Comparison of ENCODE assay signal across 17 cellular contexts in the genomic region with DNA sequence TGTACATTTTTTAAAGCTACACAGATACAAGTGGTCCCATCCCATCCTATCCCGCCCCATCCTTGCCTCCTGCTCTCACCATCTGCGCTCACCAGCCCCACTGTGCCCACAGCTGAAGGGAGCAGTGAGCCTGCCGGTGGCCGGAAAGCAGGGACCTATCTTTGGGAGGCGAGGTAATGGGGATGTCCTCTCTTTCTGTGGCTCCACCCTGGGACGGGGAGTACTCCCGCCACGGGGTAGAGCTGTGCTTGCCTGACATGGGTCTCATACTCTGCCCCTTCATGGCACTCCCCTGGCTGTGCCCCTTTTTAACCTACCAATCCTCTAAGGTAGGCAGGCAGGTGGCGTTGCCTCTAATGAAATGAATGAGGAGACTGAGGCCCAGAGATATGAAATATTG. TPM values are rescaled to one million over a fixed set of nuclear protein-coding genes. Genes with fewer than 3 reads are reported as not detected.
DNase-seq lines count a peak whose midpoint lies in the region; ATAC-seq, FAIRE-seq and TF ChIP-seq lines count a peak whose summit lies in the region.
"Had no signal": no experiment of that assay in that cellular context is flagged by ENCODE, and none has a peak within 500 bp of the region (broad histone marks: within the 10 kb centered on the region; RNA-seq: fewer than 3 reads in every experiment).

No MANE protein-coding gene starts in this region.

- WGBS in IMR-90 (ENCODE audit: extremely low coverage in 2 of 2, insufficient read length in 1 of 2), 2 experiments = no CpG with 5 or more reads among the region's 9 CpGs
- 42% methylated on average over 9 of the region's 9 CpGs; no CpG with 5 or more reads in 1 of the 2 experiments for WGBS in H1 (ENCODE audit: extremely low coverage in 1 of 2, insufficient coverage in 1 of 2, insufficient read length in 1 of 2, insufficient replicate concordance in 2 of 2, low coverage in 1 of 2, low lambda C conversion rate in 2 of 2, missing lambda C conversion rate in 1 of 2), 2 experiments
- 62 to 77% methylated on average over 9 of the region's 9 CpGs for WGBS in lower leg skin, 2 donors

- H3K9me1 ChIP-seq in IMR-90 (ENCODE audit: insufficient read depth, low read length) = peaks cover 7% of the 10 kb centered on the region; the same call in 1 of the 2 replicates

- 0 out of 2 replicates have a peak, but pooled peaks cover 3% of the 10 kb centered on the region for H3K23me2 ChIP-seq in H1 (ENCODE audit: low read depth, low read length)

- H3K14ac ChIP-seq in IMR-90 (replicated peaks; ENCODE audit: low read depth, low read length) (no peak overlapping the region), H1 (ENCODE audit: insufficient read length) (no peak overlapping the region)

- H3K27ac ChIP-seq in BLaER1 (0 out of 2 replicates have a peak overlapping the region, but pooled peaks have one; percentile 56), IMR-90 (ENCODE audit: insufficient read depth, low read length) (no peak overlapping the region), H1 (ENCODE audit: low read depth, low read length) (no peak overlapping the region; the same call in 1 of the 2 replicates)
- H3K27ac ChIP-seq: pancreas had no signal

- no peak overlapping the region for H2BK120ac ChIP-seq in IMR-90 (ENCODE audit: low read depth, low read length)
- H2BK120ac ChIP-seq in H1 (replicated peaks; ENCODE audit: low read depth, low read length) = no peak overlapping the region

- H4K20me1 ChIP-seq in BLaER1 (no peaks in the 10 kb centered on the region), IMR-90 (ENCODE audit: insufficient read depth, low read length) (no peaks in the 10 kb centered on the region), H1 (replicated peaks in 1 of 2; ENCODE audit: control insufficient read depth in 1 of 2, insufficient read depth in 2 of 2, low read length in 2 of 2) (no peaks in the 10 kb centered on the region)

- H3K9ac ChIP-seq in BLaER1 = no peak overlapping the region
- no peak overlapping the region for H3K9ac ChIP-seq in IMR-90 (ENCODE audit: low read depth, low read length)
- no peak overlapping the region for H3K9ac ChIP-seq in H1 (replicated peaks in 1 of 4; ENCODE audit: extremely low read depth in 1 of 4, low read depth in 3 of 4, low read length in 3 of 4)

- no peak for TF ChIP-seq CTCF in IMR-90 (conservative IDR thresholded peaks at IDR 0.05; ENCODE audit: low read depth, low read length)
- TF ChIP-seq CTCF in H1 (IDR thresholded peaks at IDR 0.05; ENCODE audit: control extremely low read depth in 1 of 3, insufficient read depth in 1 of 3, low read depth in 1 of 3, low read length in 3 of 3) = no peak
- TF ChIP-seq CTCF in lower leg skin (IDR thresholded peaks at IDR 0.05) = no peak

- H4K91ac ChIP-seq in IMR-90 (ENCODE audit: insufficient read depth, low read depth, low read length) (no peak overlapping the region), H1 (replicated peaks; ENCODE audit: insufficient read length, low read length) (peak overlapping the region; percentile 77)

- peak overlapping the region; percentile 62; the same call in 1 of the 2 replicates for H2BK12ac ChIP-seq in H1 (ENCODE audit: low read depth, low read length)

- H2BK15ac ChIP-seq in IMR-90 (ENCODE audit: low read depth, low read length) (no peak overlapping the region), H1 (ENCODE audit: low read length) (no peak overlapping the region)

- H3K4me3 ChIP-seq in BLaER1 (no peak overlapping the region), IMR-90 (ENCODE audit: insufficient read depth, low read depth, low read length) (no peak overlapping the region), H1 (ENCODE audit: extremely low read depth in 1 of 4, insufficient read depth in 2 of 4, low read depth in 3 of 4, low read length in 4 of 4) (peak overlapping the region in 2 of 4 experiments; percentile 20 to 55; a peak in 2 of 8 replicates), neuron (ENCODE audit: low read length) (peak overlapping the region; percentile 37), lower leg skin (ENCODE audit: low read depth, poor library complexity, severe bottlenecking) (no peak overlapping the region)
- H3K4me3 ChIP-seq: pancreas had no signal

- H3K27me3 ChIP-seq in BLaER1 (no peaks in the 10 kb centered on the region), IMR-90 (ENCODE audit: control insufficient read depth, insufficient read depth, low read length) (no peaks in the 10 kb centered on the region), H1 (replicated peaks in 1 of 4; ENCODE audit: control insufficient read depth in 3 of 4, extremely low read depth in 1 of 4, insufficient read depth in 3 of 4, low read length in 3 of 4) (peaks cover 0 to 8% (median 6%) of the 10 kb centered on the region in 4 experiments; a peak in 4 of 7 replicates), neuron (ENCODE audit: insufficient read depth, low read length) (no peaks in the 10 kb centered on the region)
- H3K27me3 ChIP-seq: pancreas had no signal

- no peak for DNase-seq in IMR-90
- no peak for DNase-seq in H1 (ENCODE audit: low read depth in 1 of 2, low spot score in 2 of 2)
- DNase-seq in NCI-H226 = no peak
- DNase-seq in lower leg skin (ENCODE audit: low spot score in 2 of 2) = no peak
- DNase-seq in HUDEP-2 (lab: John Stamatoyannopoulos, UW; ENCODE audit: unreplicated experiment in 76 of 76) = no peak
- DNase-seq: activated CD4-positive, alpha-beta memory T cell treated with anti-CD3 and anti-CD28 coated beads for 36 hours; HCEC 1CT; islet precursor cell; KBM-7; NCI-H510A; pancreas; PC-3; stimulated activated naive CD8-positive, alpha-beta T cell treated with anti-CD3 and anti-CD28 coated beads, Interleukin-15, Interleukin-2, amounts not matched to agents 100 U/mL and 50 U/mL, for 24 hours had no signal

- dilution Hi-C loops in IMR-90 (cut with HindIII; ENCODE audit: low sequenced_read_pairs, unreplicated experiment) = no loop called here

- TF ChIP-seq RAD21 in IMR-90 (IDR thresholded peaks at IDR 0.05; ENCODE audit: low read length) = no peak
- TF ChIP-seq RAD21 in H1 (IDR thresholded peaks at IDR 0.05 in 1 of 2, conservative IDR thresholded peaks at IDR 0.05 in 1 of 2; ENCODE audit: low read depth in 2 of 2, low read length in 2 of 2) = no peak

- FAIRE-seq in H1 (lab: Jason Lieb, UNC) = no peak
- FAIRE-seq: frontal cortex, pancreas had no signal

- intact Hi-C loops in IMR-90 (cut with micrococcal nuclease) = loop anchor here (2.0 kb wide), 1 partner anchor 107 kb away; a partner anchor contains a TSS
- intact Hi-C loops in lower leg skin (cut with DNase I; ENCODE audit: low total_unique reads) = no loop called here

- in situ Hi-C loops in IMR-90 (cut with MboI; ENCODE audit: low sequenced_read_pairs) = no loop called here

- H3K4me1 ChIP-seq in BLaER1 (peaks cover 86% of the 10 kb centered on the region), IMR-90 (ENCODE audit: control insufficient read depth, insufficient read depth, low read length) (peaks cover 18% of the 10 kb centered on the region), H1 (replicated peaks in 1 of 4; ENCODE audit: control insufficient read depth in 3 of 4, insufficient read depth in 4 of 4, low read length in 3 of 4) (peaks cover under 1 to 58% (median 41%) of the 10 kb centered on the region in 4 experiments), neuron (ENCODE audit: insufficient read depth, low read length) (peaks cover 40% of the 10 kb centered on the region)

- H3K18ac ChIP-seq in IMR-90 (ENCODE audit: low read depth, low read length) = no peak overlapping the region
- no peak overlapping the region; the same call in 1 of the 2 replicates for H3K18ac ChIP-seq in H1 (ENCODE audit: extremely low read depth, low read length)

- H3K36me3 ChIP-seq in BLaER1 (no peaks in the 10 kb centered on the region), IMR-90 (ENCODE audit: control insufficient read depth, insufficient read depth, low read length) (no peaks in the 10 kb centered on the region), H1 (ENCODE audit: control insufficient read depth in 2 of 4, insufficient read depth in 4 of 4, low read length in 3 of 4) (no peaks in the 10 kb centered on the region), neuron (ENCODE audit: insufficient read depth, low read length) (no peaks in the 10 kb centered on the region)
- H3K36me3 ChIP-seq: pancreas had no signal

- H2AFZ ChIP-seq in IMR-90 (replicated peaks; ENCODE audit: low read length, poor library complexity) = no peak overlapping the region
- no peak overlapping the region for H2AFZ ChIP-seq in H1 (ENCODE audit: low read length)
- peak overlapping the region; percentile 79 for H2AFZ ChIP-seq in neuron (ENCODE audit: low read depth, low read length)

- H2BK5ac ChIP-seq in IMR-90 (ENCODE audit: low read depth, low read length, poor library complexity, severe bottlenecking) (no peak overlapping the region), H1 (ENCODE audit: low read depth, low read length) (no peak overlapping the region; the same call in 1 of the 2 replicates)

- H2AK5ac ChIP-seq in IMR-90 (ENCODE audit: low read depth, low read length) = peak overlapping the region; percentile 13; the same call in 1 of the 2 replicates
- H2AK5ac ChIP-seq in H1 (ENCODE audit: low read depth, low read length) = 0 out of 2 replicates have a peak overlapping the region, but pooled peaks have one; percentile 88

- H3K4ac ChIP-seq in IMR-90 (ENCODE audit: low read depth, low read length) = 0 out of 2 replicates have a peak overlapping the region, but pooled peaks have one; percentile 4
- no peak overlapping the region for H3K4ac ChIP-seq in H1 (replicated peaks; ENCODE audit: insufficient read length, low read depth, low read length)

- TF ChIP-seq EP300 in H1 (IDR thresholded peaks at IDR 0.05; ENCODE audit: borderline replicate concordance in 1 of 2, low read depth in 2 of 2, low read length in 2 of 2) = no peak

- H3K56ac ChIP-seq in IMR-90 (ENCODE audit: extremely low read depth, insufficient read depth, low read length) = no peak overlapping the region
- no peak overlapping the region for H3K56ac ChIP-seq in H1 (replicated peaks; ENCODE audit: insufficient read length, low read depth, low read length)

- TF ChIP-seq POLR2A in IMR-90 (IDR thresholded peaks at IDR 0.05; ENCODE audit: low read depth, low read length) (no peak), H1 (IDR thresholded peaks at IDR 0.05; ENCODE audit: control extremely low read depth in 1 of 2, low read depth in 2 of 2, low read length in 2 of 2) (no peak), lower leg skin (IDR thresholded peaks at IDR 0.05) (no peak)

- BruUV-seq in IMR-90 (replicated peaks; lab: Mats Ljungman, UMichigan) = no TSS peak

- H3K79me2 ChIP-seq in H1 (ENCODE audit: control insufficient read depth in 1 of 2, insufficient read depth in 2 of 2, low read length in 2 of 2) = no peaks in the 10 kb centered on the region

- H4K5ac ChIP-seq in IMR-90 (ENCODE audit: low read depth, low read length) (no peak overlapping the region), H1 (ENCODE audit: insufficient read length, low read depth, low read length) (peak overlapping the region; percentile 32)

- H3K23ac ChIP-seq in IMR-90 (ENCODE audit: low read depth, low read length) (no peak overlapping the region), H1 (ENCODE audit: insufficient read length) (no peak overlapping the region)

- POLR2A ChIA-PET in IMR-90 (lab: Charles Lee; ENCODE audit: unreplicated experiment) (no interaction called here), H1 (lab: Charles Lee; ENCODE audit: partially characterized antibody) (interaction anchor here (1.3 to 55.3 kb wide), 8 partner anchors 9 to 187 kb away, joined by 3 to 1889 read pairs (median 6); a partner anchor contains a TSS)

- ATAC-seq in IMR-90 (ENCODE audit: low read depth) (no peak), GM21423 (IDR thresholded peaks at IDR 0.05; ENCODE audit: unreplicated experiment) (no peak)
- ATAC-seq: pancreas; PC-3; stimulated activated naive CD8-positive, alpha-beta T cell treated with anti-CD3 and anti-CD28 coated beads, Interleukin-15, Interleukin-2, amounts not matched to agents 100 U/mL and 50 U/mL, for 24 hours had no signal

- H4K8ac ChIP-seq in IMR-90 (ENCODE audit: low read depth in 2 of 2, low read length in 2 of 2) = no peak overlapping the region
- H4K8ac ChIP-seq in H1 (ENCODE audit: extremely low read depth, insufficient read depth, low read length) = no peak overlapping the region; the same call in 1 of the 2 replicates

- H3K9me3 ChIP-seq in BLaER1 (no peaks in the 10 kb centered on the region), IMR-90 (ENCODE audit: control insufficient read depth, insufficient read depth, low read length) (no peaks in the 10 kb centered on the region), H1 (ENCODE audit: insufficient read depth in 2 of 2, low read depth in 1 of 2, low read length in 1 of 2) (no peaks in the 10 kb centered on the region), neuron (ENCODE audit: low read length) (no peaks in the 10 kb centered on the region)
- H3K9me3 ChIP-seq: pancreas had no signal

- peak overlapping the region; percentile 73 for H3K4me2 ChIP-seq in BLaER1
- no peak overlapping the region for H3K4me2 ChIP-seq in IMR-90 (ENCODE audit: low read depth, low read length)
- peak overlapping the region; percentile 76 for H3K4me2 ChIP-seq in H1 (ENCODE audit: insufficient read depth in 1 of 2, low read depth in 2 of 2, low read length in 2 of 2)

- H2BK20ac ChIP-seq in IMR-90 (ENCODE audit: low read depth, low read length) (peak overlapping the region; percentile 15; the same call in 1 of the 2 replicates), H1 (ENCODE audit: low read length) (peak overlapping the region; percentile 62; the same call in 1 of the 2 replicates)

- CTCF ChIA-PET in IMR-90 (lab: Yijun Ruan, JAX) (no interaction called here), H1 (lab: Charles Lee; ENCODE audit: partially characterized antibody) (interaction anchor here (0.7 to 15.1 kb wide), 8 partner anchors 8 to 121 kb away, joined by 3 to 259 read pairs (median 4); a partner anchor contains a TSS)

- H3K79me1 ChIP-seq in IMR-90 (ENCODE audit: low read depth in 1 of 2, low read length in 2 of 2) = no peaks in the 10 kb centered on the region
- no peaks in the 10 kb centered on the region for H3K79me1 ChIP-seq in H1 (ENCODE audit: low read depth, low read length)

- peak overlapping the region; percentile 67 for H2AK9ac ChIP-seq in IMR-90 (replicated peaks; ENCODE audit: low read depth, low read length, poor library complexity)

RNA-seq across cellular contexts. Expression of a gene that starts 13.3 kb away (rescaled TPM):
- total RNA-seq in IMR-90 (2012; rRNA removed) (0.36 TPM in 1 of 2 replicates, not detected in the other), lower leg skin (not detected)
- polyA plus RNA-seq in IMR-90 (2012; rRNA removed) (0.32 and 0.37 TPM in 2 replicates), H1 (2011; rRNA removed) (0.17 and 0.42 TPM in 2 replicates)
- 0.16 TPM in 1 of 2 replicates, not detected in the other for polyA plus RNA-seq in IMR-90 (2012; cell fraction: cytosol; rRNA removed)
- 1.0 and 1.2 TPM in 2 replicates for polyA plus RNA-seq in IMR-90 (2012; cell fraction: nucleus; rRNA removed; ENCODE audit: low replicate concordance)
- total RNA-seq in H1 (2021; fragmentation: NEBNext Ultra II Directional; extraction: Animal tissue kit (Norgen Biotek cat#: 25700)) = 1.3 TPM in 1 of 2 replicates, not detected in the other
- polyA plus RNA-seq in H1 (2011; cell fraction: cytosol; rRNA removed) = 0.28 TPM
- polyA plus RNA-seq in H1 (2011; cell fraction: nucleus; rRNA removed) = 1.4 TPM
- polyA plus RNA-seq in H1 (2012, experiment 1 of 2) = 0.50 to 1.1 TPM (median 0.70 TPM) in 4 replicates
- not detected for polyA plus RNA-seq in H1 (2012, experiment 2 of 2)
- polyA plus RNA-seq in H1 (2013, experiment 1 of 2) = 0.16 TPM
- 0.28 TPM for polyA plus RNA-seq in H1 (2013, experiment 2 of 2)
- 0.47 TPM in 1 of 2 replicates, not detected in the other for polyA minus RNA-seq in H1 (2011; rRNA and poly(A)+ RNA removed)
- not detected for polyA minus RNA-seq in H1 (2011; cell fraction: cytosol; rRNA and poly(A)+ RNA removed)
- 0.90 TPM for polyA minus RNA-seq in H1 (2011; cell fraction: nucleus; rRNA and poly(A)+ RNA removed)
- total RNA-seq: PC-3 had no signal

RNA-seq across cellular contexts. Expression of a gene that starts 21.6 kb away (rescaled TPM):
- total RNA-seq in IMR-90 (2012; rRNA removed) (53.3 and 79.9 TPM in 2 replicates), lower leg skin (100 to 1,000 TPM; 177 to 272 (median 232) TPM)
- polyA plus RNA-seq in IMR-90 (2012; rRNA removed) (98.3 and 122 TPM in 2 replicates), H1 (2011; rRNA removed) (89.0 and 114 TPM in 2 replicates)
- 106 and 143 TPM in 2 replicates for polyA plus RNA-seq in IMR-90 (2012; cell fraction: cytosol; rRNA removed)
- 43.3 and 75.0 TPM in 2 replicates for polyA plus RNA-seq in IMR-90 (2012; cell fraction: nucleus; rRNA removed; ENCODE audit: low replicate concordance)
- 78.6 and 80.5 TPM in 2 replicates for total RNA-seq in H1 (2021; fragmentation: NEBNext Ultra II Directional; extraction: Animal tissue kit (Norgen Biotek cat#: 25700))
- 123 TPM for polyA plus RNA-seq in H1 (2011; cell fraction: cytosol; rRNA removed)
- 114 TPM for polyA plus RNA-seq in H1 (2011; cell fraction: nucleus; rRNA removed)
- polyA plus RNA-seq in H1 (2012, experiment 1 of 2) = 83.9 to 123 TPM (median 109 TPM) in 4 replicates
- 62.0 TPM for polyA plus RNA-seq in H1 (2012, experiment 2 of 2)
- 119 TPM for polyA plus RNA-seq in H1 (2013, experiment 1 of 2)
- 114 TPM for polyA plus RNA-seq in H1 (2013, experiment 2 of 2)
- 37.3 and 60.0 TPM in 2 replicates for polyA minus RNA-seq in H1 (2011; rRNA and poly(A)+ RNA removed)
- polyA minus RNA-seq in H1 (2011; cell fraction: cytosol; rRNA and poly(A)+ RNA removed) = 34.6 TPM
- 30.6 TPM for polyA minus RNA-seq in H1 (2011; cell fraction: nucleus; rRNA and poly(A)+ RNA removed)
